Comparison of ENCODE assay signal across 1 cellular context in genomic region chr19:40348125-40348913, GRCh38.
TF ChIP-seq lines count a peak whose summit lies in the region.

C19orf47 (minus strand) TSS chr19:40348397; CDS start chr19:40341857, 6,540 bp downstream.
PLD3 (plus strand) TSS chr19:40348695; CDS start chr19:40366484, 17,789 bp downstream.

TF ChIP-seq in HepG2, 621 proteins besides CTCF, POLR2A, EP300 and RAD21 (continued from another document and continues in another):
- TF ChIP-seq MTF2 (CRISPR knock-in tag; IDR thresholded peaks at IDR 0.05; ENCODE audit: borderline replicate concordance) (no peak), ZNF550 (CRISPR knock-in tag; IDR thresholded peaks at IDR 0.05; ENCODE audit: borderline replicate concordance) (no peak), MXI1 (IDR thresholded peaks at IDR 0.05; ENCODE audit: borderline replicate concordance, low read depth, low read length) (peak; percentile 76; the same call in 1 of the 3 replicates), PAX8 (CRISPR knock-in tag; IDR thresholded peaks at IDR 0.05; ENCODE audit: borderline replicate concordance) (no peak), ZBTB3 (CRISPR knock-in tag; IDR thresholded peaks at IDR 0.05; ENCODE audit: borderline replicate concordance, low read depth) (0 out of 2 replicates have a peak, but pooled peaks have one; percentile 47), SOX5 (CRISPR knock-in tag; IDR thresholded peaks at IDR 0.05; ENCODE audit: borderline replicate concordance) (peak; percentile 56), KAT2B (IDR thresholded peaks at IDR 0.05; ENCODE audit: borderline replicate concordance, low read depth, low read length) (no peak), TAF15 (IDR thresholded peaks at IDR 0.05; ENCODE audit: low read depth, low read length, poor library complexity, severe bottlenecking) (peak; percentile 71), ESRRA (CRISPR knock-in tag; IDR thresholded peaks at IDR 0.05; ENCODE audit: low read depth) (no peak; the same call in 1 of the 2 replicates), MAFF (IDR thresholded peaks at IDR 0.05; ENCODE audit: low read depth, low read length) (no peak), BRCA1 (CRISPR knock-in tag; IDR thresholded peaks at IDR 0.05) (0 out of 2 replicates have a peak, but pooled peaks have one; percentile 60), ZNF530 (CRISPR knock-in tag; IDR thresholded peaks at IDR 0.05; ENCODE audit: low read depth) (no peak), RFXAP (CRISPR knock-in tag; IDR thresholded peaks at IDR 0.05; ENCODE audit: borderline replicate concordance) (peak; percentile 77; the same call in 1 of the 2 replicates), ZNF513 (CRISPR knock-in tag; conservative IDR thresholded peaks at IDR 0.05) (no peak), IKZF1 (IDR thresholded peaks at IDR 0.05) (no peak), RFXANK (CRISPR knock-in tag; IDR thresholded peaks at IDR 0.05) (no peak), HES4 (CRISPR knock-in tag; IDR thresholded peaks at IDR 0.05; ENCODE audit: borderline replicate concordance) (no peak; the same call in 1 of the 2 replicates), ZFP1 (CRISPR knock-in tag; IDR thresholded peaks at IDR 0.05) (no peak), PTBP1 (IDR thresholded peaks at IDR 0.05; ENCODE audit: low read depth, low read length, poor library complexity, severe bottlenecking) (no peak), MZF1 (CRISPR knock-in tag; IDR thresholded peaks at IDR 0.05; ENCODE audit: borderline replicate concordance) (no peak), KMT2B (CRISPR knock-in tag; IDR thresholded peaks at IDR 0.05) (peak; percentile 92), ZBTB34 (CRISPR knock-in tag; IDR thresholded peaks at IDR 0.05) (no peak), ZBTB20 (CRISPR knock-in tag; IDR thresholded peaks at IDR 0.05; ENCODE audit: borderline replicate concordance, low read depth) (no peak), SMAD3 (CRISPR knock-in tag; IDR thresholded peaks at IDR 0.05) (no peak; the same call in 1 of the 2 replicates), KLF9 (CRISPR knock-in tag; IDR thresholded peaks at IDR 0.05; ENCODE audit: low read depth) (no peak), CEBPB (IDR thresholded peaks at IDR 0.05; ENCODE audit: borderline replicate concordance, low read depth, low read length) (no peak), ZNF766 (CRISPR knock-in tag; IDR thresholded peaks at IDR 0.05; ENCODE audit: borderline replicate concordance) (no peak), SMARCC2 (IDR thresholded peaks at IDR 0.05) (no peak), REXO4 (CRISPR knock-in tag; IDR thresholded peaks at IDR 0.05; ENCODE audit: borderline replicate concordance) (no peak), ZFP36 (IDR thresholded peaks at IDR 0.05; ENCODE audit: borderline replicate concordance, low read depth, low read length, partially characterized antibody) (no peak)
- TF ChIP-seq, protein P1, sequence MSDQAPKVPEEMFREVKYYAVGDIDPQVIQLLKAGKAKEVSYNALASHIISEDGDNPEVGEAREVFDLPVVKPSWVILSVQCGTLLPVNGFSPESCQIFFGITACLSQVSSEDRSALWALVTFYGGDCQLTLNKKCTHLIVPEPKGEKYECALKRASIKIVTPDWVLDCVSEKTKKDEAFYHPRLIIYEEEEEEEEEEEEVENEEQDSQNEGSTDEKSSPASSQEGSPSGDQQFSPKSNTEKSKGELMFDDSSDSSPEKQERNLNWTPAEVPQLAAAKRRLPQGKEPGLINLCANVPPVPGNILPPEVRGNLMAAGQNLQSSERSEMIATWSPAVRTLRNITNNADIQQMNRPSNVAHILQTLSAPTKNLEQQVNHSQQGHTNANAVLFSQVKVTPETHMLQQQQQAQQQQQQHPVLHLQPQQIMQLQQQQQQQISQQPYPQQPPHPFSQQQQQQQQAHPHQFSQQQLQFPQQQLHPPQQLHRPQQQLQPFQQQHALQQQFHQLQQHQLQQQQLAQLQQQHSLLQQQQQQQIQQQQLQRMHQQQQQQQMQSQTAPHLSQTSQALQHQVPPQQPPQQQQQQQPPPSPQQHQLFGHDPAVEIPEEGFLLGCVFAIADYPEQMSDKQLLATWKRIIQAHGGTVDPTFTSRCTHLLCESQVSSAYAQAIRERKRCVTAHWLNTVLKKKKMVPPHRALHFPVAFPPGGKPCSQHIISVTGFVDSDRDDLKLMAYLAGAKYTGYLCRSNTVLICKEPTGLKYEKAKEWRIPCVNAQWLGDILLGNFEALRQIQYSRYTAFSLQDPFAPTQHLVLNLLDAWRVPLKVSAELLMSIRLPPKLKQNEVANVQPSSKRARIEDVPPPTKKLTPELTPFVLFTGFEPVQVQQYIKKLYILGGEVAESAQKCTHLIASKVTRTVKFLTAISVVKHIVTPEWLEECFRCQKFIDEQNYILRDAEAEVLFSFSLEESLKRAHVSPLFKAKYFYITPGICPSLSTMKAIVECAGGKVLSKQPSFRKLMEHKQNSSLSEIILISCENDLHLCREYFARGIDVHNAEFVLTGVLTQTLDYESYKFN (CRISPR knock-in tag; conservative IDR thresholded peaks at IDR 0.05), result peak; percentile 71
- TF ChIP-seq, protein P2, sequence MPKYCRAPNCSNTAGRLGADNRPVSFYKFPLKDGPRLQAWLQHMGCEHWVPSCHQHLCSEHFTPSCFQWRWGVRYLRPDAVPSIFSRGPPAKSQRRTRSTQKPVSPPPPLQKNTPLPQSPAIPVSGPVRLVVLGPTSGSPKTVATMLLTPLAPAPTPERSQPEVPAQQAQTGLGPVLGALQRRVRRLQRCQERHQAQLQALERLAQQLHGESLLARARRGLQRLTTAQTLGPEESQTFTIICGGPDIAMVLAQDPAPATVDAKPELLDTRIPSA (CRISPR knock-in tag; IDR thresholded peaks at IDR 0.05; ENCODE audit: borderline replicate concordance), result no peak
- TF ChIP-seq, protein P3, sequence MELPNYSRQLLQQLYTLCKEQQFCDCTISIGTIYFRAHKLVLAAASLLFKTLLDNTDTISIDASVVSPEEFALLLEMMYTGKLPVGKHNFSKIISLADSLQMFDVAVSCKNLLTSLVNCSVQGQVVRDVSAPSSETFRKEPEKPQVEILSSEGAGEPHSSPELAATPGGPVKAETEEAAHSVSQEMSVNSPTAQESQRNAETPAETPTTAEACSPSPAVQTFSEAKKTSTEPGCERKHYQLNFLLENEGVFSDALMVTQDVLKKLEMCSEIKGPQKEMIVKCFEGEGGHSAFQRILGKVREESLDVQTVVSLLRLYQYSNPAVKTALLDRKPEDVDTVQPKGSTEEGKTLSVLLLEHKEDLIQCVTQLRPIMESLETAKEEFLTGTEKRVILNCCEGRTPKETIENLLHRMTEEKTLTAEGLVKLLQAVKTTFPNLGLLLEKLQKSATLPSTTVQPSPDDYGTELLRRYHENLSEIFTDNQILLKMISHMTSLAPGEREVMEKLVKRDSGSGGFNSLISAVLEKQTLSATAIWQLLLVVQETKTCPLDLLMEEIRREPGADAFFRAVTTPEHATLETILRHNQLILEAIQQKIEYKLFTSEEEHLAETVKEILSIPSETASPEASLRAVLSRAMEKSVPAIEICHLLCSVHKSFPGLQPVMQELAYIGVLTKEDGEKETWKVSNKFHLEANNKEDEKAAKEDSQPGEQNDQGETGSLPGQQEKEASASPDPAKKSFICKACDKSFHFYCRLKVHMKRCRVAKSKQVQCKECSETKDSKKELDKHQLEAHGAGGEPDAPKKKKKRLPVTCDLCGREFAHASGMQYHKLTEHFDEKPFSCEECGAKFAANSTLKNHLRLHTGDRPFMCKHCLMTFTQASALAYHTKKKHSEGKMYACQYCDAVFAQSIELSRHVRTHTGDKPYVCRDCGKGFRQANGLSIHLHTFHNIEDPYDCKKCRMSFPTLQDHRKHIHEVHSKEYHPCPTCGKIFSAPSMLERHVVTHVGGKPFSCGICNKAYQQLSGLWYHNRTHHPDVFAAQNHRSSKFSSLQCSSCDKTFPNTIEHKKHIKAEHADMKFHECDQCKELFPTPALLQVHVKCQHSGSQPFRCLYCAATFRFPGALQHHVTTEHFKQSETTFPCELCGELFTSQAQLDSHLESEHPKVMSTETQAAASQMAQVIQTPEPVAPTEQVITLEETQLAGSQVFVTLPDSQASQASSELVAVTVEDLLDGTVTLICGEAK (IDR thresholded peaks at IDR 0.05), result no peak
- TF ChIP-seq, protein P3 (CRISPR knock-in tag; IDR thresholded peaks at IDR 0.05), result no peak
- TF ChIP-seq, protein P4, sequence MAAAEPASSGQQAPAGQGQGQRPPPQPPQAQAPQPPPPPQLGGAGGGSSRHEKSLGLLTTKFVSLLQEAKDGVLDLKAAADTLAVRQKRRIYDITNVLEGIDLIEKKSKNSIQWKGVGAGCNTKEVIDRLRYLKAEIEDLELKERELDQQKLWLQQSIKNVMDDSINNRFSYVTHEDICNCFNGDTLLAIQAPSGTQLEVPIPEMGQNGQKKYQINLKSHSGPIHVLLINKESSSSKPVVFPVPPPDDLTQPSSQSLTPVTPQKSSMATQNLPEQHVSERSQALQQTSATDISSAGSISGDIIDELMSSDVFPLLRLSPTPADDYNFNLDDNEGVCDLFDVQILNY (CRISPR knock-in tag; conservative IDR thresholded peaks at IDR 0.05), result no peak
- TF ChIP-seq, protein P5, sequence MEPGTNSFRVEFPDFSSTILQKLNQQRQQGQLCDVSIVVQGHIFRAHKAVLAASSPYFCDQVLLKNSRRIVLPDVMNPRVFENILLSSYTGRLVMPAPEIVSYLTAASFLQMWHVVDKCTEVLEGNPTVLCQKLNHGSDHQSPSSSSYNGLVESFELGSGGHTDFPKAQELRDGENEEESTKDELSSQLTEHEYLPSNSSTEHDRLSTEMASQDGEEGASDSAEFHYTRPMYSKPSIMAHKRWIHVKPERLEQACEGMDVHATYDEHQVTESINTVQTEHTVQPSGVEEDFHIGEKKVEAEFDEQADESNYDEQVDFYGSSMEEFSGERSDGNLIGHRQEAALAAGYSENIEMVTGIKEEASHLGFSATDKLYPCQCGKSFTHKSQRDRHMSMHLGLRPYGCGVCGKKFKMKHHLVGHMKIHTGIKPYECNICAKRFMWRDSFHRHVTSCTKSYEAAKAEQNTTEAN (CRISPR knock-in tag; conservative IDR thresholded peaks at IDR 0.05), result no peak
- TF ChIP-seq, protein P6, sequence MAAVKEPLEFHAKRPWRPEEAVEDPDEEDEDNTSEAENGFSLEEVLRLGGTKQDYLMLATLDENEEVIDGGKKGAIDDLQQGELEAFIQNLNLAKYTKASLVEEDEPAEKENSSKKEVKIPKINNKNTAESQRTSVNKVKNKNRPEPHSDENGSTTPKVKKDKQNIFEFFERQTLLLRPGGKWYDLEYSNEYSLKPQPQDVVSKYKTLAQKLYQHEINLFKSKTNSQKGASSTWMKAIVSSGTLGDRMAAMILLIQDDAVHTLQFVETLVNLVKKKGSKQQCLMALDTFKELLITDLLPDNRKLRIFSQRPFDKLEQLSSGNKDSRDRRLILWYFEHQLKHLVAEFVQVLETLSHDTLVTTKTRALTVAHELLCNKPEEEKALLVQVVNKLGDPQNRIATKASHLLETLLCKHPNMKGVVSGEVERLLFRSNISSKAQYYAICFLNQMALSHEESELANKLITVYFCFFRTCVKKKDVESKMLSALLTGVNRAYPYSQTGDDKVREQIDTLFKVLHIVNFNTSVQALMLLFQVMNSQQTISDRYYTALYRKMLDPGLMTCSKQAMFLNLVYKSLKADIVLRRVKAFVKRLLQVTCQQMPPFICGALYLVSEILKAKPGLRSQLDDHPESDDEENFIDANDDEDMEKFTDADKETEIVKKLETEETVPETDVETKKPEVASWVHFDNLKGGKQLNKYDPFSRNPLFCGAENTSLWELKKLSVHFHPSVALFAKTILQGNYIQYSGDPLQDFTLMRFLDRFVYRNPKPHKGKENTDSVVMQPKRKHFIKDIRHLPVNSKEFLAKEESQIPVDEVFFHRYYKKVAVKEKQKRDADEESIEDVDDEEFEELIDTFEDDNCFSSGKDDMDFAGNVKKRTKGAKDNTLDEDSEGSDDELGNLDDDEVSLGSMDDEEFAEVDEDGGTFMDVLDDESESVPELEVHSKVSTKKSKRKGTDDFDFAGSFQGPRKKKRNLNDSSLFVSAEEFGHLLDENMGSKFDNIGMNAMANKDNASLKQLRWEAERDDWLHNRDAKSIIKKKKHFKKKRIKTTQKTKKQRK (IDR thresholded peaks at IDR 0.05; ENCODE audit: low read length), result no peak
